1 cellular context compared by ENCODE assay signal in the genomic region with DNA sequence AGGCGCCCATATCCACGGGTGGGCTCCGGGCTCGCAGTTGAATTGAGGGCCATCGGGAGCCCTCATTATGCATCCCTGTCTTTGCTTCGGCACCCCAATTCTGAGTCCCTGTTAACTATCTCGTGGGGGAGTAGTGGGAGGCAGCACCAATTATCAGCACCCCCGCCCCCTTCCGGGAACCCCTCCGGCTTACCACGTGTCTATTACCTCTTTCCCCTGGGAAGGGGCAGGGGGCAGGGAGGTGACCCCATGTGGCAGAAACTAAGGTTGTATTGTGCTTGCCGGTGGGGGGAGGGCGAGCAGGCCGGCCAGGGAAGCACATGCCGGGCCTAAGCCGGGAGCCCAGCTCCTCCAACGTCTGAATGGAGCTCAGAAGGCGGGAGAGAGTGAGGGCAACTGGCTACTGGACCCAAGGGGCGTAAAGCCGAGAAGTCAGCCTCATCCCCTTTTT.
A peak's percentile ranks its signal among the peaks of the same experiment; 100 is the strongest.
TF ChIP-seq lines count a peak whose summit lies in the region.

No MANE protein-coding gene starts in this region.

TF ChIP-seq in neural cell, 6 proteins besides CTCF, POLR2A, EP300 and RAD21:
- TF ChIP-seq, protein P1, sequence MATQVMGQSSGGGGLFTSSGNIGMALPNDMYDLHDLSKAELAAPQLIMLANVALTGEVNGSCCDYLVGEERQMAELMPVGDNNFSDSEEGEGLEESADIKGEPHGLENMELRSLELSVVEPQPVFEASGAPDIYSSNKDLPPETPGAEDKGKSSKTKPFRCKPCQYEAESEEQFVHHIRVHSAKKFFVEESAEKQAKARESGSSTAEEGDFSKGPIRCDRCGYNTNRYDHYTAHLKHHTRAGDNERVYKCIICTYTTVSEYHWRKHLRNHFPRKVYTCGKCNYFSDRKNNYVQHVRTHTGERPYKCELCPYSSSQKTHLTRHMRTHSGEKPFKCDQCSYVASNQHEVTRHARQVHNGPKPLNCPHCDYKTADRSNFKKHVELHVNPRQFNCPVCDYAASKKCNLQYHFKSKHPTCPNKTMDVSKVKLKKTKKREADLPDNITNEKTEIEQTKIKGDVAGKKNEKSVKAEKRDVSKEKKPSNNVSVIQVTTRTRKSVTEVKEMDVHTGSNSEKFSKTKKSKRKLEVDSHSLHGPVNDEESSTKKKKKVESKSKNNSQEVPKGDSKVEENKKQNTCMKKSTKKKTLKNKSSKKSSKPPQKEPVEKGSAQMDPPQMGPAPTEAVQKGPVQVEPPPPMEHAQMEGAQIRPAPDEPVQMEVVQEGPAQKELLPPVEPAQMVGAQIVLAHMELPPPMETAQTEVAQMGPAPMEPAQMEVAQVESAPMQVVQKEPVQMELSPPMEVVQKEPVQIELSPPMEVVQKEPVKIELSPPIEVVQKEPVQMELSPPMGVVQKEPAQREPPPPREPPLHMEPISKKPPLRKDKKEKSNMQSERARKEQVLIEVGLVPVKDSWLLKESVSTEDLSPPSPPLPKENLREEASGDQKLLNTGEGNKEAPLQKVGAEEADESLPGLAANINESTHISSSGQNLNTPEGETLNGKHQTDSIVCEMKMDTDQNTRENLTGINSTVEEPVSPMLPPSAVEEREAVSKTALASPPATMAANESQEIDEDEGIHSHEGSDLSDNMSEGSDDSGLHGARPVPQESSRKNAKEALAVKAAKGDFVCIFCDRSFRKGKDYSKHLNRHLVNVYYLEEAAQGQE (IDR thresholded peaks at IDR 0.05; ENCODE audit: borderline replicate concordance), result peak; percentile 15
- TF ChIP-seq SMC3 (conservative IDR thresholded peaks at IDR 0.05; ENCODE audit: poor library complexity) (no peak), MXI1 (conservative IDR thresholded peaks at IDR 0.05; ENCODE audit: poor library complexity, severe bottlenecking) (no peak)
